In genomic region chrX:154443479-154443910, GRCh38 we compare ENCODE assay signal across 8 cellular contexts. TPM values are rescaled to one million over a fixed set of nuclear protein-coding genes. Genes with fewer than 3 reads are reported as not detected.
DNase-seq lines count a peak whose midpoint lies in the region; ATAC-seq, FAIRE-seq and TF ChIP-seq lines count a peak whose summit lies in the region.

No MANE protein-coding gene starts in this region.

- TF ChIP-seq RAD21 in A549 (conservative IDR thresholded peaks at IDR 0.05 in 1 of 2, IDR thresholded peaks at IDR 0.05 in 1 of 2), result no peak

- H3K4me3 ChIP-seq in A549 (peak overlapping the region; percentile 99), thyroid gland (replicated peaks in 1 of 3) (peak overlapping the region in 1 of 3 donors; percentile 28)

- no peaks in the 10 kb centered on the region for H4K20me1 ChIP-seq in H9 (ENCODE audit: control insufficient read depth, insufficient read depth, insufficient read length)

- TF ChIP-seq EP300 in A549 (IDR thresholded peaks at IDR 0.05), result no peak

- H3K4me3 Mint-ChIP-seq in H9, result peak overlapping the region; percentile 66 to 82
- H3K4me3 Mint-ChIP-seq in activated naive CD8-positive, alpha-beta T cell treated with anti-CD3 and anti-CD28 coated beads, Interleukin-2, amount 10 ng/mL, durations not matched to agents 7 days and 5 days, result peak overlapping the region; percentile 69
- H3K4me3 Mint-ChIP-seq in immature natural killer cell, result peak overlapping the region; percentile 53 to 78 (median 69)

- DNase-seq in A549 (ENCODE audit: low read depth in 1 of 2, low spot score in 1 of 2) (no peak), H9 (no peak), immature natural killer cell (no peak), thyroid gland (peak in 1 of 2 donors; percentile 12), urothelium cell line (ENCODE audit: low spot score) (no peak)
- DNase-seq in activated naive CD8-positive, alpha-beta T cell treated with anti-CD3 and anti-CD28 coated beads, Interleukin-2, amount 10 ng/mL, durations not matched to agents 7 days and 5 days, result no peak

- no peak overlapping the region for H3T11ph ChIP-seq in H9 (ENCODE audit: low read length)

- H3K14ac ChIP-seq in H9 (ENCODE audit: insufficient read depth, low read length), result no peak overlapping the region

- H2BK12ac ChIP-seq in H9 (ENCODE audit: insufficient read length, low read depth, low read length), result no peak overlapping the region

- no peak overlapping the region for H4K8ac ChIP-seq in H9 (replicated peaks; ENCODE audit: insufficient read length, low read depth, low read length)

- H3K23ac ChIP-seq in H9 (ENCODE audit: insufficient read length, low read depth, low read length), result no peak overlapping the region

- ATAC-seq in A549 (peak; percentile 48 to 54), GM18868 (IDR thresholded peaks at IDR 0.05; ENCODE audit: unreplicated experiment) (no peak), HG02840 (IDR thresholded peaks at IDR 0.05; ENCODE audit: low FRiP score, unreplicated experiment) (no peak)
- ATAC-seq in activated naive CD8-positive, alpha-beta T cell treated with anti-CD3 and anti-CD28 coated beads, Interleukin-2, amount 10 ng/mL, durations not matched to agents 7 days and 5 days (ENCODE audit: low read depth), result no peak

- H3K36me3 ChIP-seq in thyroid gland, result peaks cover under 1 to 5% of the 10 kb centered on the region in 2 donors

- no peak overlapping the region for H2BK15ac ChIP-seq in H9 (ENCODE audit: low read depth, low read length)

- H2AFZ ChIP-seq in H9 (ENCODE audit: low read length), result no peak overlapping the region

- TF ChIP-seq POLR2A in A549 (IDR thresholded peaks at IDR 0.05; ENCODE audit: low read length) (no peak), thyroid gland (IDR thresholded peaks at IDR 0.05) (no peak)

- TF ChIP-seq CTCF in A549 (IDR thresholded peaks at IDR 0.05), result no peak
- TF ChIP-seq CTCF in H9 (conservative IDR thresholded peaks at IDR 0.05), result no peak
- no peak for TF ChIP-seq CTCF in thyroid gland (IDR thresholded peaks at IDR 0.05)

- no peak overlapping the region for H2BK120ac ChIP-seq in H9 (ENCODE audit: low read depth, low read length, poor library complexity, severe bottlenecking)

- CTCF ChIA-PET in A549 (lab: Yijun Ruan, JAX), result no interaction called here

- H3K27me3 ChIP-seq in H9 (ENCODE audit: insufficient read depth, low read length) (no peaks in the 10 kb centered on the region), thyroid gland (no peaks in the 10 kb centered on the region)

- no peak overlapping the region for H2BK20ac ChIP-seq in H9 (ENCODE audit: low read depth, low read length, poor library complexity, severe bottlenecking)

- no peak overlapping the region for H3K56ac ChIP-seq in H9 (ENCODE audit: insufficient read length, low read depth, low read length)

- POLR2A ChIA-PET in A549 (lab: Yijun Ruan, JAX), result interaction anchor here (0.7 kb wide), 1 partner anchor 9 kb away, joined by 3 read pairs; no protein-coding TSS in a partner anchor
- POLR2A ChIA-PET in activated naive CD8-positive, alpha-beta T cell treated with anti-CD3 and anti-CD28 coated beads, Interleukin-2, amount 10 ng/mL, durations not matched to agents 7 days and 5 days (lab: Charles Lee), result no interaction called here

- no peak overlapping the region for H3K9ac ChIP-seq in H9 (ENCODE audit: extremely low read depth, insufficient read length, low read length)

- peak overlapping the region; percentile 92 to 96 for H3K27ac ChIP-seq in A549
- H3K27ac ChIP-seq in H9 (ENCODE audit: insufficient read length, low read depth, low read length), result no peak overlapping the region
- peak overlapping the region; percentile 46 to 68 (median 68) for H3K27ac ChIP-seq in thyroid gland

- H3K23me2 ChIP-seq in H9 (ENCODE audit: insufficient read length, low read depth, low read length, poor library complexity, severe bottlenecking), result peaks cover 2% of the 10 kb centered on the region

- H4K91ac ChIP-seq in H9 (ENCODE audit: insufficient read length, low read depth, low read length), result no peak overlapping the region

- H3K27ac Mint-ChIP-seq in H9 (peak overlapping the region in 1 of 3 experiments; percentile 57; a peak in 3 of 7 replicates), immature natural killer cell (peak overlapping the region; percentile 78 to 92 (median 82))
- H3K27ac Mint-ChIP-seq in activated naive CD8-positive, alpha-beta T cell treated with anti-CD3 and anti-CD28 coated beads, Interleukin-2, amount 10 ng/mL, durations not matched to agents 7 days and 5 days, result peak overlapping the region; percentile 80

- WGBS in A549 (ENCODE audit: missing lambda C conversion rate), result 36% methylated on average over 10 of the region's 10 CpGs
- no CpG with 5 or more reads among the region's 10 CpGs for WGBS in H9 (ENCODE audit: extremely low coverage, insufficient read length, low lambda C conversion rate)
- WGBS in thyroid gland, 2 donors, result 18 to 70% methylated on average over 2 to 6 of the region's 10 CpGs

- FAIRE-seq in A549 (lab: Jason Lieb, UNC), result no peak
- FAIRE-seq in urothelium cell line (lab: Jason Lieb, UNC), result no peak

- H3K9me3 Mint-ChIP-seq in H9 (peaks cover 66 to 80% of the 10 kb centered on the region in 2 experiments), immature natural killer cell (no peaks in the 10 kb centered on the region)
- no peaks in the 10 kb centered on the region for H3K9me3 Mint-ChIP-seq in activated naive CD8-positive, alpha-beta T cell treated with anti-CD3 and anti-CD28 coated beads, Interleukin-2, amount 10 ng/mL, durations not matched to agents 7 days and 5 days

- no peak overlapping the region for H4K5ac ChIP-seq in H9 (ENCODE audit: insufficient read length, low read depth, low read length)

- intact Hi-C loops in thyroid gland (cut with DNase I), result no loop called here

- H3K27me3 Mint-ChIP-seq in H9 (ENCODE audit: low read depth) (no peaks in the 10 kb centered on the region; the same call in none of the 2 replicates), immature natural killer cell (ENCODE audit: low read depth in 3 of 3) (peaks cover 0 to 3% (median under 1%) of the 10 kb centered on the region in 3 donors)
- no peaks in the 10 kb centered on the region for H3K27me3 Mint-ChIP-seq in activated naive CD8-positive, alpha-beta T cell treated with anti-CD3 and anti-CD28 coated beads, Interleukin-2, amount 10 ng/mL, durations not matched to agents 7 days and 5 days

- peaks cover 15% of the 10 kb centered on the region for H3K4me1 ChIP-seq in A549
- H3K4me1 ChIP-seq in H9 (ENCODE audit: insufficient read depth, low read length), result no peaks in the 10 kb centered on the region
- H3K4me1 ChIP-seq in thyroid gland, result peaks cover 12 to 17% of the 10 kb centered on the region in 2 donors

- H3K79me2 ChIP-seq in H9 (ENCODE audit: insufficient read depth, low read length), result no peaks in the 10 kb centered on the region

- no peak overlapping the region for H3K4ac ChIP-seq in H9 (ENCODE audit: low read depth, low read length)

- H3K36me3 Mint-ChIP-seq in H9 (ENCODE audit: insufficient read depth in 1 of 3, low read depth in 3 of 3), result peaks cover 31 to 72% (median 63%) of the 10 kb centered on the region in 3 experiments
- peaks cover 2% of the 10 kb centered on the region for H3K36me3 Mint-ChIP-seq in activated naive CD8-positive, alpha-beta T cell treated with anti-CD3 and anti-CD28 coated beads, Interleukin-2, amount 10 ng/mL, durations not matched to agents 7 days and 5 days
- no peaks in the 10 kb centered on the region for H3K36me3 Mint-ChIP-seq in immature natural killer cell

- no peaks in the 10 kb centered on the region for H3K79me1 ChIP-seq in H9 (ENCODE audit: insufficient read depth, low read depth, low read length, poor library complexity, severe bottlenecking)

- H2BK5ac ChIP-seq in H9 (ENCODE audit: insufficient read length, low read length), result no peak overlapping the region

- no peak overlapping the region for H3K18ac ChIP-seq in H9 (ENCODE audit: insufficient read length, low read depth, low read length)

- H3K4me2 ChIP-seq in A549 (peak overlapping the region; percentile 99), H9 (ENCODE audit: insufficient read depth, insufficient read length, low read length) (peak overlapping the region; percentile 37)

- H3K9me3 ChIP-seq in A549 (no peaks in the 10 kb centered on the region), H9 (ENCODE audit: control insufficient read depth, low read depth, low read length) (peaks cover 28% of the 10 kb centered on the region), thyroid gland (no peaks in the 10 kb centered on the region)

- H3K4me1 Mint-ChIP-seq in H9 (peaks cover 3 to 5% of the 10 kb centered on the region in 2 experiments; a peak in 2 of 4 replicates), immature natural killer cell (peaks cover 4 to 13% of the 10 kb centered on the region in 2 donors)
- H3K4me1 Mint-ChIP-seq in activated naive CD8-positive, alpha-beta T cell treated with anti-CD3 and anti-CD28 coated beads, Interleukin-2, amount 10 ng/mL, durations not matched to agents 7 days and 5 days, result peaks cover 3% of the 10 kb centered on the region

- no peak overlapping the region for H2AK5ac ChIP-seq in H9 (ENCODE audit: insufficient read length, low read length)

RNA-seq across cellular contexts. Expression of gene FAM50A, which starts 0.4 kb away (rescaled TPM):
- 55.1 and 57.8 TPM in 2 replicates for polyA plus RNA-seq in A549 (2011; rRNA removed)
- 84.5 and 102 TPM in 2 replicates for polyA plus RNA-seq in A549 (2012; cell fraction: cytosol; rRNA removed)
- polyA plus RNA-seq in A549 (2012; cell fraction: nucleus; rRNA removed), result 91.4 and 116 TPM in 2 replicates
- polyA plus RNA-seq in A549 (2017; fragmentation: RNase III; extraction: RNeasy Plus Mini Kit Qiagen cat#74134 plus additional on column Dnase treatment), result 105 to 123 TPM (median 121 TPM) in 3 replicates
- polyA minus RNA-seq in A549 (2011; rRNA and poly(A)+ RNA removed), result 53.1 and 61.2 TPM in 2 replicates
- total RNA-seq in H9 (2021), result 56.7 and 57.4 TPM in 2 replicates
- 10 to 100 TPM; 59.2 to 70.3 TPM for total RNA-seq in activated naive CD8-positive, alpha-beta T cell treated with anti-CD3 and anti-CD28 coated beads, Interleukin-2, amount 10 ng/mL, durations not matched to agents 7 days and 5 days
- polyA plus RNA-seq in immature natural killer cell, result 10 to 100 TPM; 45.2 to 63.3 (median 53.3) TPM
- 10 to 100 TPM; 39.9 to 76.3 (median 47.4) TPM for total RNA-seq in thyroid gland

RNA-seq across cellular contexts. Expression of gene GDI1, which starts 6.5 kb away (rescaled TPM):
- 117 and 124 TPM in 2 replicates for polyA plus RNA-seq in A549 (2011; rRNA removed)
- 171 and 182 TPM in 2 replicates for polyA plus RNA-seq in A549 (2012; cell fraction: cytosol; rRNA removed)
- 629 and 657 TPM in 2 replicates for polyA plus RNA-seq in A549 (2012; cell fraction: nucleus; rRNA removed)
- polyA plus RNA-seq in A549 (2017; fragmentation: RNase III; extraction: RNeasy Plus Mini Kit Qiagen cat#74134 plus additional on column Dnase treatment), result 107 to 131 TPM (median 128 TPM) in 3 replicates
- 94.5 and 122 TPM in 2 replicates for polyA minus RNA-seq in A549 (2011; rRNA and poly(A)+ RNA removed)
- 111 and 112 TPM in 2 replicates for total RNA-seq in H9 (2021)
- 100 to 1,000 TPM; 138 to 147 TPM for total RNA-seq in activated naive CD8-positive, alpha-beta T cell treated with anti-CD3 and anti-CD28 coated beads, Interleukin-2, amount 10 ng/mL, durations not matched to agents 7 days and 5 days
- polyA plus RNA-seq in immature natural killer cell, result 10 to 100 TPM; 20.9 to 37.8 (median 29.2) TPM
- 10 to 100 TPM; 59.7 to 86.2 (median 78.1) TPM for total RNA-seq in thyroid gland

RNA-seq across cellular contexts. Expression of gene PLXNA3, which starts 14.6 kb away (rescaled TPM):
- polyA plus RNA-seq in A549 (2011; rRNA removed) (3.4 and 5.9 TPM in 2 replicates), A549 (2017; fragmentation: RNase III; extraction: RNeasy Plus Mini Kit Qiagen cat#74134 plus additional on column Dnase treatment) (7.9 to 10.1 TPM (median 9.5 TPM) in 3 replicates), immature natural killer cell (1 to 10 TPM in 1 of 3 donors, under 1 TPM in 1, not detected in 1; 0.20 to 1.4 TPM)
- polyA plus RNA-seq in A549 (2012; cell fraction: cytosol; rRNA removed), result 6.0 and 7.8 TPM in 2 replicates
- polyA plus RNA-seq in A549 (2012; cell fraction: nucleus; rRNA removed), result 38.8 and 40.2 TPM in 2 replicates
- 10.5 and 13.2 TPM in 2 replicates for polyA minus RNA-seq in A549 (2011; rRNA and poly(A)+ RNA removed)
- total RNA-seq in H9 (2021) (36.3 and 45.5 TPM in 2 replicates), thyroid gland (10 to 100 TPM in 2 of 4 donors, 1 to 10 TPM in 2; 3.9 to 20.7 (median 14.1) TPM)
- 10 to 100 TPM; 62.5 to 64.1 TPM for total RNA-seq in activated naive CD8-positive, alpha-beta T cell treated with anti-CD3 and anti-CD28 coated beads, Interleukin-2, amount 10 ng/mL, durations not matched to agents 7 days and 5 days

RNA-seq across cellular contexts. Expression of gene ATP6AP1, which starts 15.0 kb away (rescaled TPM):
- polyA plus RNA-seq in A549 (2011; rRNA removed) (62.6 and 69.6 TPM in 2 replicates), A549 (2017; fragmentation: RNase III; extraction: RNeasy Plus Mini Kit Qiagen cat#74134 plus additional on column Dnase treatment) (71.3 to 81.7 TPM (median 78.9 TPM) in 3 replicates), immature natural killer cell (100 to 1,000 TPM in 2 of 3 donors, 10 to 100 TPM in 1; 98.3 to 193 (median 154) TPM)
- polyA plus RNA-seq in A549 (2012; cell fraction: cytosol; rRNA removed), result 71.7 and 96.0 TPM in 2 replicates
- polyA plus RNA-seq in A549 (2012; cell fraction: nucleus; rRNA removed), result 149 and 187 TPM in 2 replicates
- polyA minus RNA-seq in A549 (2011; rRNA and poly(A)+ RNA removed), result 78.2 and 80.9 TPM in 2 replicates
- total RNA-seq in H9 (2021) (45.6 and 49.2 TPM in 2 replicates), thyroid gland (100 to 1,000 TPM in 1 of 4 donors, 10 to 100 TPM in 3; 69.0 to 172 (median 84.4) TPM)
- 10 to 100 TPM; 46.9 to 51.1 TPM for total RNA-seq in activated naive CD8-positive, alpha-beta T cell treated with anti-CD3 and anti-CD28 coated beads, Interleukin-2, amount 10 ng/mL, durations not matched to agents 7 days and 5 days

RNA-seq across cellular contexts. Expression of gene TAFAZZIN, which starts 32.2 kb away (rescaled TPM):
- 32.6 and 36.9 TPM in 2 replicates for polyA plus RNA-seq in A549 (2011; rRNA removed)
- 35.6 and 45.5 TPM in 2 replicates for polyA plus RNA-seq in A549 (2012; cell fraction: cytosol; rRNA removed)
- 150 and 154 TPM in 2 replicates for polyA plus RNA-seq in A549 (2012; cell fraction: nucleus; rRNA removed)
- 25.7 to 36.3 TPM (median 34.4 TPM) in 3 replicates for polyA plus RNA-seq in A549 (2017; fragmentation: RNase III; extraction: RNeasy Plus Mini Kit Qiagen cat#74134 plus additional on column Dnase treatment)
- 28.0 and 35.3 TPM in 2 replicates for polyA minus RNA-seq in A549 (2011; rRNA and poly(A)+ RNA removed)
- total RNA-seq in H9 (2021), result 24.7 and 25.5 TPM in 2 replicates
- total RNA-seq in activated naive CD8-positive, alpha-beta T cell treated with anti-CD3 and anti-CD28 coated beads, Interleukin-2, amount 10 ng/mL, durations not matched to agents 7 days and 5 days, result 10 to 100 TPM; 94.7 to 95.3 TPM
- polyA plus RNA-seq in immature natural killer cell, result 10 to 100 TPM; 24.9 to 39.2 (median 32.4) TPM
- 10 to 100 TPM; 41.1 to 75.9 (median 59.0) TPM for total RNA-seq in thyroid gland

Comparison
In these comparisons a context has a peak if more than half of its experiments do, and no peak if none do; other contexts are left out.
1. ATAC-seq: peak in A549 (2 of 2); none in activated naive CD8-positive, alpha-beta T cell treated with anti-CD3 and anti-CD28 coated beads, Interleukin-2, amount 10 ng/mL, durations not matched to agents 7 days and 5 days (single experiment), GM18868 (single experiment) and HG02840 (single experiment).
2. Peak in every context shown above with its lines, with median percentiles within 50 percentile points of each other: H3K4me3 Mint-ChIP-seq.